Comparison of ENCODE assay signal across 9 cellular contexts in the genomic region with DNA sequence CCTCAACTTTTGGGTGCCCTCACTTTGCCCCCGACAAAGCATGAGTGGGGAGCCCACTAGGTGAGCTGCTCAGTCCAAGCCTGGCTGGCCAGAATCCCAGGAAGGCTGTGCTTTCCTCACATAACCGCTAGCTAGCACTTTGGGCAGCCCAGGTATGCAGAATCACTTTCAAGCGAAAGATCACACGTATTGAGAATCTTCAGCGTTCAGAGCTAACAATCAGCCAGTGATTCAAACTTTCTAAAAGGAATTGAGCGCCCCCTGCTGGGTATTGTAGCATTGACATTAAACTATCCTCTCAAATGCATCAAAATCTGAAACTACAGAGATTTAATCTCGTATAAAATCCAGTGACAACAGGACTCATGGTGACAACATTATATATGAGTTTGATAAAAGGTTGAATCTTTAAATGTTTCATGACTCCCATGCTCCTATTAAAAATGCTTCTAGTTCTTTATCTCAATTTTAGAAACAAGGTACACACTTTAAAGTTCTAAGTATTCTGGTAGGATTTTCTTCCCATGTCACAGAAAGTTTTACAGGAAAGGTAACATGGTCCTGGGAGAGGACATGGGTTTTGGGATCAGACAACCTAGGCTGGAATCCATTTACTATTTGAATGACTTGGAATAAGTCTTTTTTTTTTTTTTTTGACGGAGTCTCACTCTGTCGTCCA. TPM values are rescaled to one million over a fixed set of nuclear protein-coding genes. Genes with fewer than 3 reads are reported as not detected.
DNase-seq lines count a peak whose midpoint lies in the region; ATAC-seq and TF ChIP-seq lines count a peak whose summit lies in the region.
"Had no signal": no experiment of that assay in that cellular context is flagged by ENCODE, and none has a peak within 500 bp of the region (broad histone marks: within the 10 kb centered on the region; RNA-seq: fewer than 3 reads in every experiment).

No MANE protein-coding gene starts in this region.

- peak; percentile 92 for TF ChIP-seq CTCF in CD4-positive, alpha-beta T cell (IDR thresholded peaks at IDR 0.05)

- peak; percentile 85 for ATAC-seq in CD4-positive, alpha-beta T cell (ENCODE audit: poor library complexity)
- peak; percentile 68 to 82 for ATAC-seq in activated CD4-positive, CD25-positive, alpha-beta regulatory T cell treated with anti-CD3 and anti-CD28 coated beads, Interleukin-2, amount 50 U/mL, for 24 hours
- ATAC-seq in central memory CD8-positive, alpha-beta T cell (replicated peaks; ENCODE audit: extremely low read depth, poor library complexity, severe bottlenecking), result peak; percentile 75
- ATAC-seq in left colon (peak; percentile 75), GM18505 (IDR thresholded peaks at IDR 0.05; ENCODE audit: unreplicated experiment) (no peak)

- H3K27ac Mint-ChIP-seq in CD4-positive, alpha-beta T cell, result no peak overlapping the region
- H3K27ac Mint-ChIP-seq in central memory CD8-positive, alpha-beta T cell (ENCODE audit: low read depth), result no peak overlapping the region
- H3K27ac Mint-ChIP-seq: IgD-negative memory B cell had no signal

- peaks cover 7% of the 10 kb centered on the region for H3K4me1 Mint-ChIP-seq in CD4-positive, alpha-beta T cell (ENCODE audit: low read depth)
- no peaks in the 10 kb centered on the region for H3K4me1 Mint-ChIP-seq in central memory CD8-positive, alpha-beta T cell

- H3K27me3 ChIP-seq in CD4-positive, alpha-beta T cell (ENCODE audit: control insufficient read depth, insufficient read depth, low read length), result no peaks in the 10 kb centered on the region
- no peaks in the 10 kb centered on the region for H3K27me3 ChIP-seq in H7 (ENCODE audit: control insufficient read depth, insufficient read depth, low read length)

- POLR2A ChIA-PET in CD4-positive, alpha-beta T cell (lab: Charles Lee), result interaction anchor here (0.6 to 1.7 kb wide), 4 partner anchors 12 to 262 kb away, joined by 3 to 7 read pairs (median 3); a partner anchor contains a TSS

- CTCF ChIA-PET in CD4-positive, alpha-beta T cell (lab: Charles Lee), result interaction anchor here (0.7 to 6.4 kb wide), 10 partner anchors 9 to 278 kb away, joined by 3 to 35 read pairs (median 3); a partner anchor contains a TSS

- H3K36me3 ChIP-seq in H7 (replicated peaks; ENCODE audit: control insufficient read depth, insufficient read depth, low read length), result peaks cover 20% of the 10 kb centered on the region

- no peak overlapping the region for H3K27ac ChIP-seq in CD4-positive, alpha-beta T cell (ENCODE audit: low read depth, low read length)

- peaks cover 47% of the 10 kb centered on the region for H3K36me3 Mint-ChIP-seq in CD4-positive, alpha-beta T cell (ENCODE audit: low read depth)
- H3K36me3 Mint-ChIP-seq in central memory CD8-positive, alpha-beta T cell (ENCODE audit: insufficient read depth), result peaks cover 27% of the 10 kb centered on the region

- DNase-seq in CD4-positive, alpha-beta T cell, result peak; percentile 45 to 83 (median 72)
- peak; percentile 67 for DNase-seq in H7
- DNase-seq in NCI-H2171 (lab: John Stamatoyannopoulos, UW), result peak; percentile 73
- DNase-seq in central memory CD8-positive, alpha-beta T cell (ENCODE audit: low spot score in 2 of 2), result peak; percentile 65 to 75
- peak; percentile 41 to 88 for DNase-seq in left colon
- peak; percentile 86 for DNase-seq in stimulated activated CD4-positive, alpha-beta T cell treated with anti-CD3 and anti-CD28 coated beads, Interleukin-4, amount 100 ng/mL, for 24 hours

- no peak overlapping the region for H3K4me3 Mint-ChIP-seq in CD4-positive, alpha-beta T cell
- H3K4me3 Mint-ChIP-seq in central memory CD8-positive, alpha-beta T cell, result no peak overlapping the region
- H3K4me3 Mint-ChIP-seq: IgD-negative memory B cell had no signal

- no peak for TF ChIP-seq POLR2A in GM18505 (IDR thresholded peaks at IDR 0.05; ENCODE audit: borderline replicate concordance, extremely low read depth, insufficient read depth, insufficient read length)

- intact Hi-C loops in CD4-positive, alpha-beta T cell (cut with DNase I, micrococcal nuclease), result loop anchor here (1.0 to 10.0 kb wide), 8 partner anchors 97 to 659 kb away; no protein-coding TSS in a partner anchor
- intact Hi-C loops in left colon (cut with DNase I, micrococcal nuclease), result loop anchor here in 1 of 2 donors (5.0 to 10.0 kb wide), 3 partner anchors 99 to 259 kb away; a partner anchor contains a TSS

- no peaks in the 10 kb centered on the region for H3K9me3 ChIP-seq in CD4-positive, alpha-beta T cell (ENCODE audit: control insufficient read depth, low read length)

- no peak overlapping the region for H3K4me3 ChIP-seq in H7 (ENCODE audit: insufficient read depth, low read depth, low read length)

- H3K9me3 Mint-ChIP-seq in CD4-positive, alpha-beta T cell, result no peaks in the 10 kb centered on the region
- no peaks in the 10 kb centered on the region for H3K9me3 Mint-ChIP-seq in central memory CD8-positive, alpha-beta T cell
- H3K9me3 Mint-ChIP-seq: IgD-negative memory B cell had no signal

- H3K27me3 Mint-ChIP-seq in CD4-positive, alpha-beta T cell, result no peaks in the 10 kb centered on the region
- H3K27me3 Mint-ChIP-seq in central memory CD8-positive, alpha-beta T cell, result no peaks in the 10 kb centered on the region
- H3K27me3 Mint-ChIP-seq: IgD-negative memory B cell had no signal

RNA-seq across cellular contexts. Expression of a gene that starts 11.8 kb away (rescaled TPM):
- total RNA-seq in CD4-positive, alpha-beta T cell, result 10 to 100 TPM; 12.9 to 16.8 TPM
- total RNA-seq in H7 (2014; rRNA removed; shearing (Covaris generic)), result 44.7 and 49.1 TPM in 2 replicates
- 10 to 100 TPM; 30.0 to 34.1 TPM for total RNA-seq in left colon

RNA-seq across cellular contexts. Expression of a gene that starts 11.8 kb away (rescaled TPM):
- total RNA-seq in CD4-positive, alpha-beta T cell, result 10 to 100 TPM; 13.2 to 15.1 TPM
- 13.7 and 21.4 TPM in 2 replicates for total RNA-seq in H7 (2014; rRNA removed; shearing (Covaris generic))
- 10 to 100 TPM; 19.7 to 20.5 TPM for total RNA-seq in left colon
